ENCODE assay signal across 1 cellular context in the genomic region with DNA sequence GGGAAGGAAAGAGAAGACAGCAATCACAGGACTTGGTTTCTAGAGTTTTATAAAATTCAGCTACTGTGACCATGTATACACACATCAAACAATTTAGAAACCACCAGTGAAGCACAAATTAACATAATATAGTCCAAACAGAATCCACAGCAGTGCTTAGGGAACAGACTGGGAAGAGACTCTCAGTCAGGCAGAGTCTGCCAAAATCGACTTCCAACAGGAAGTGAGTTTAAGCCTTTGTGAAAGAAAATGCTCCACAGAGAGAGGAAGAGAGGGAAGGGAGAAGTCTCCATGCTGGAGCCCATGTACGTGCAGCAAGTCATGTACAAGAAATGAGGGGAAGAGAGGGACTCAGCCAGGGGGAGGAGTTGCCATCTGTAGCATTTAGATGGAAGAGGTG.
TF ChIP-seq lines count a peak whose summit lies in the region.

No MANE protein-coding gene starts in this region.

TF ChIP-seq in WTC11, 78 proteins besides CTCF, POLR2A, EP300 and RAD21 (continued from another document):
- TF ChIP-seq, protein P1, sequence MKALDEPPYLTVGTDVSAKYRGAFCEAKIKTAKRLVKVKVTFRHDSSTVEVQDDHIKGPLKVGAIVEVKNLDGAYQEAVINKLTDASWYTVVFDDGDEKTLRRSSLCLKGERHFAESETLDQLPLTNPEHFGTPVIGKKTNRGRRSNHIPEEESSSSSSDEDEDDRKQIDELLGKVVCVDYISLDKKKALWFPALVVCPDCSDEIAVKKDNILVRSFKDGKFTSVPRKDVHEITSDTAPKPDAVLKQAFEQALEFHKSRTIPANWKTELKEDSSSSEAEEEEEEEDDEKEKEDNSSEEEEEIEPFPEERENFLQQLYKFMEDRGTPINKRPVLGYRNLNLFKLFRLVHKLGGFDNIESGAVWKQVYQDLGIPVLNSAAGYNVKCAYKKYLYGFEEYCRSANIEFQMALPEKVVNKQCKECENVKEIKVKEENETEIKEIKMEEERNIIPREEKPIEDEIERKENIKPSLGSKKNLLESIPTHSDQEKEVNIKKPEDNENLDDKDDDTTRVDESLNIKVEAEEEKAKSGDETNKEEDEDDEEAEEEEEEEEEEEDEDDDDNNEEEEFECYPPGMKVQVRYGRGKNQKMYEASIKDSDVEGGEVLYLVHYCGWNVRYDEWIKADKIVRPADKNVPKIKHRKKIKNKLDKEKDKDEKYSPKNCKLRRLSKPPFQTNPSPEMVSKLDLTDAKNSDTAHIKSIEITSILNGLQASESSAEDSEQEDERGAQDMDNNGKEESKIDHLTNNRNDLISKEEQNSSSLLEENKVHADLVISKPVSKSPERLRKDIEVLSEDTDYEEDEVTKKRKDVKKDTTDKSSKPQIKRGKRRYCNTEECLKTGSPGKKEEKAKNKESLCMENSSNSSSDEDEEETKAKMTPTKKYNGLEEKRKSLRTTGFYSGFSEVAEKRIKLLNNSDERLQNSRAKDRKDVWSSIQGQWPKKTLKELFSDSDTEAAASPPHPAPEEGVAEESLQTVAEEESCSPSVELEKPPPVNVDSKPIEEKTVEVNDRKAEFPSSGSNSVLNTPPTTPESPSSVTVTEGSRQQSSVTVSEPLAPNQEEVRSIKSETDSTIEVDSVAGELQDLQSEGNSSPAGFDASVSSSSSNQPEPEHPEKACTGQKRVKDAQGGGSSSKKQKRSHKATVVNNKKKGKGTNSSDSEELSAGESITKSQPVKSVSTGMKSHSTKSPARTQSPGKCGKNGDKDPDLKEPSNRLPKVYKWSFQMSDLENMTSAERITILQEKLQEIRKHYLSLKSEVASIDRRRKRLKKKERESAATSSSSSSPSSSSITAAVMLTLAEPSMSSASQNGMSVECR (CRISPR knock-in tag; IDR thresholded peaks at IDR 0.05; ENCODE audit: borderline replicate concordance) = no peak
- TF ChIP-seq ZNF232 (CRISPR knock-in tag; IDR thresholded peaks at IDR 0.05) = no peak
- TF ChIP-seq, protein P2, sequence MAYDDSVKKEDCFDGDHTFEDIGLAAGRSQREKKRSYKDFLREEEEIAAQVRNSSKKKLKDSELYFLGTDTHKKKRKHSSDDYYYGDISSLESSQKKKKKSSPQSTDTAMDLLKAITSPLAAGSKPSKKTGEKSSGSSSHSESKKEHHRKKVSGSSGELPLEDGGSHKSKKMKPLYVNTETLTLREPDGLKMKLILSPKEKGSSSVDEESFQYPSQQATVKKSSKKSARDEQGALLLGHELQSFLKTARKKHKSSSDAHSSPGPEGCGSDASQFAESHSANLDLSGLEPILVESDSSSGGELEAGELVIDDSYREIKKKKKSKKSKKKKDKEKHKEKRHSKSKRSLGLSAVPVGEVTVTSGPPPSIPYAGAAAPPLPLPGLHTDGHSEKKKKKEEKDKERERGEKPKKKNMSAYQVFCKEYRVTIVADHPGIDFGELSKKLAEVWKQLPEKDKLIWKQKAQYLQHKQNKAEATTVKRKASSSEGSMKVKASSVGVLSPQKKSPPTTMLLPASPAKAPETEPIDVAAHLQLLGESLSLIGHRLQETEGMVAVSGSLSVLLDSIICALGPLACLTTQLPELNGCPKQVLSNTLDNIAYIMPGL (CRISPR knock-in tag; IDR thresholded peaks at IDR 0.05) = no peak
- TF ChIP-seq, protein P3, sequence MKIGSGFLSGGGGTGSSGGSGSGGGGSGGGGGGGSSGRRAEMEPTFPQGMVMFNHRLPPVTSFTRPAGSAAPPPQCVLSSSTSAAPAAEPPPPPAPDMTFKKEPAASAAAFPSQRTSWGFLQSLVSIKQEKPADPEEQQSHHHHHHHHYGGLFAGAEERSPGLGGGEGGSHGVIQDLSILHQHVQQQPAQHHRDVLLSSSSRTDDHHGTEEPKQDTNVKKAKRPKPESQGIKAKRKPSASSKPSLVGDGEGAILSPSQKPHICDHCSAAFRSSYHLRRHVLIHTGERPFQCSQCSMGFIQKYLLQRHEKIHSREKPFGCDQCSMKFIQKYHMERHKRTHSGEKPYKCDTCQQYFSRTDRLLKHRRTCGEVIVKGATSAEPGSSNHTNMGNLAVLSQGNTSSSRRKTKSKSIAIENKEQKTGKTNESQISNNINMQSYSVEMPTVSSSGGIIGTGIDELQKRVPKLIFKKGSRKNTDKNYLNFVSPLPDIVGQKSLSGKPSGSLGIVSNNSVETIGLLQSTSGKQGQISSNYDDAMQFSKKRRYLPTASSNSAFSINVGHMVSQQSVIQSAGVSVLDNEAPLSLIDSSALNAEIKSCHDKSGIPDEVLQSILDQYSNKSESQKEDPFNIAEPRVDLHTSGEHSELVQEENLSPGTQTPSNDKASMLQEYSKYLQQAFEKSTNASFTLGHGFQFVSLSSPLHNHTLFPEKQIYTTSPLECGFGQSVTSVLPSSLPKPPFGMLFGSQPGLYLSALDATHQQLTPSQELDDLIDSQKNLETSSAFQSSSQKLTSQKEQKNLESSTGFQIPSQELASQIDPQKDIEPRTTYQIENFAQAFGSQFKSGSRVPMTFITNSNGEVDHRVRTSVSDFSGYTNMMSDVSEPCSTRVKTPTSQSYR (CRISPR knock-in tag; IDR thresholded peaks at IDR 0.05) = no peak
- TF ChIP-seq FOXK1 (CRISPR knock-in tag; IDR thresholded peaks at IDR 0.05) = no peak
- TF ChIP-seq, protein P4, sequence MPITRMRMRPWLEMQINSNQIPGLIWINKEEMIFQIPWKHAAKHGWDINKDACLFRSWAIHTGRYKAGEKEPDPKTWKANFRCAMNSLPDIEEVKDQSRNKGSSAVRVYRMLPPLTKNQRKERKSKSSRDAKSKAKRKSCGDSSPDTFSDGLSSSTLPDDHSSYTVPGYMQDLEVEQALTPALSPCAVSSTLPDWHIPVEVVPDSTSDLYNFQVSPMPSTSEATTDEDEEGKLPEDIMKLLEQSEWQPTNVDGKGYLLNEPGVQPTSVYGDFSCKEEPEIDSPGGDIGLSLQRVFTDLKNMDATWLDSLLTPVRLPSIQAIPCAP (CRISPR knock-in tag; IDR thresholded peaks at IDR 0.05) = no peak
- no peak for TF ChIP-seq ATF1 (CRISPR knock-in tag; IDR thresholded peaks at IDR 0.05)
- TF ChIP-seq ZNF671 (CRISPR knock-in tag; IDR thresholded peaks at IDR 0.05) = no peak
